ENCODE assay signal across 8 cellular contexts in genomic region chr1:201828820-201829774, GRCh38. TPM values are rescaled to one million over a fixed set of nuclear protein-coding genes. Genes with fewer than 3 reads are reported as not detected.
DNase-seq lines count a peak whose midpoint lies in the region; ATAC-seq and TF ChIP-seq lines count a peak whose summit lies in the region.

Gene IPO9, plus strand, starts transcription at chr1:201829157. Its CDS starts 53 bp downstream, at chr1:201829210.

- H3K4me3 ChIP-seq in esophagus (ENCODE audit: low read depth in 1 of 2, low read length in 2 of 2) (peak within 1 kb of the TSS; percentile 78 to 100), mucosa of stomach (ENCODE audit: low read length) (peak within 1 kb of the TSS; percentile 81)

- no peaks in the 10 kb centered on the region for H3K27me3 Mint-ChIP-seq in activated T-cell treated with anti-CD3 and anti-CD28 coated beads, Interleukin-2, amount 50 U/mL, for 24 hours

- peak within 1 kb of the TSS; percentile 89 to 95 for H3K27ac ChIP-seq in esophagus (ENCODE audit: low read depth in 2 of 2, low read length in 1 of 2)

- WGBS in esophagus, 2 donors = 1% methylated on average over 47 to 58 of the region's 58 CpGs

- in situ Hi-C loops in KBM-7 (cut with MboI; ENCODE audit: low pct_unique_long_range_greater_than_20kb, low sequenced_read_pairs) = no loop called here

- H3K36me3 Mint-ChIP-seq in activated T-cell treated with anti-CD3 and anti-CD28 coated beads, Interleukin-2, amount 50 U/mL, for 24 hours (ENCODE audit: low read depth) = peaks cover 31% of the 10 kb centered on the region

- peak within 1 kb of the TSS; percentile 99 for H3K4me3 Mint-ChIP-seq in activated T-cell treated with anti-CD3 and anti-CD28 coated beads, Interleukin-2, amount 50 U/mL, for 24 hours

- H3K27ac Mint-ChIP-seq in activated T-cell treated with anti-CD3 and anti-CD28 coated beads, Interleukin-2, amount 50 U/mL, for 24 hours = peak within 1 kb of the TSS; percentile 98

- H3K36me3 ChIP-seq in esophagus (ENCODE audit: control insufficient read depth in 2 of 2, insufficient read depth in 2 of 2, low read length in 1 of 2) (no peaks in the 10 kb centered on the region), mucosa of stomach (ENCODE audit: control insufficient read depth, insufficient read depth, low read length) (no peaks in the 10 kb centered on the region)

- H3K4me1 ChIP-seq in esophagus (ENCODE audit: control insufficient read depth in 2 of 2, insufficient read depth in 2 of 2, low read length in 1 of 2) = no peaks in the 10 kb centered on the region
- H3K4me1 ChIP-seq in mucosa of stomach (ENCODE audit: control insufficient read depth, insufficient read depth, low read length) = peaks cover 4% of the 10 kb centered on the region

- peak; percentile 88 for ATAC-seq in GM21619 (IDR thresholded peaks at IDR 0.05; ENCODE audit: unreplicated experiment)

- peak within 1 kb of the TSS; percentile 95 for H3K9ac ChIP-seq in mucosa of stomach (ENCODE audit: low read length)

- peaks cover 44% of the 10 kb centered on the region for H3K4me1 Mint-ChIP-seq in activated T-cell treated with anti-CD3 and anti-CD28 coated beads, Interleukin-2, amount 50 U/mL, for 24 hours (ENCODE audit: low read depth)

- peak; percentile 90 for DNase-seq in DMS53 treated with DMSO at 0.1 percent for 48 hours (lab: John Stamatoyannopoulos, UW; ENCODE audit: unreplicated experiment)
- peak; percentile 96 for DNase-seq in KBM-7
- peak; percentile 98 for DNase-seq in activated T-cell treated with anti-CD3 and anti-CD28 coated beads, Interleukin-2, amount 50 U/mL, for 24 hours
- DNase-seq in stimulated activated CD8-positive, alpha-beta memory T cell treated with anti-CD3 and anti-CD28 coated beads, Interleukin-4, amount 100 ng/mL, for 48 hours = peak; percentile 99

- H3K27me3 ChIP-seq in esophagus (ENCODE audit: control insufficient read depth in 1 of 2, insufficient read depth in 2 of 2, low read length in 2 of 2) (no peaks in the 10 kb centered on the region), mucosa of stomach (ENCODE audit: control insufficient read depth, insufficient read depth, low read length) (no peaks in the 10 kb centered on the region)

- H3K9me3 ChIP-seq in esophagus (ENCODE audit: control insufficient read depth in 2 of 2, insufficient read depth in 1 of 2, low read depth in 1 of 2, low read length in 1 of 2) (no peaks in the 10 kb centered on the region), mucosa of stomach (ENCODE audit: control insufficient read depth, low read length) (no peaks in the 10 kb centered on the region)

- H3K9me3 Mint-ChIP-seq in activated T-cell treated with anti-CD3 and anti-CD28 coated beads, Interleukin-2, amount 50 U/mL, for 24 hours = no peaks in the 10 kb centered on the region

TF ChIP-seq in PFSK-1, 5 proteins besides CTCF, POLR2A, EP300 and RAD21:
- TF ChIP-seq FOXP2 (optimal IDR thresholded peaks at IDR 0.05; ENCODE audit: borderline replicate concordance, extremely low read depth, extremely low read length, insufficient read depth) = no peak
- peak in 1 of 2 experiments; percentile 38; a peak in 1 of 4 replicates for TF ChIP-seq REST (IDR thresholded peaks at IDR 0.05; ENCODE audit: insufficient read depth in 1 of 2, low read depth in 2 of 2, low read length in 2 of 2)
- peak; percentile 74 for TF ChIP-seq POLR2AphosphoS5 (IDR thresholded peaks at IDR 0.05; ENCODE audit: low read depth, low read length)
- TF ChIP-seq TAF1 (IDR thresholded peaks at IDR 0.05; ENCODE audit: borderline replicate concordance, insufficient read depth, low read length) = peak; percentile 77; the same call in 1 of the 2 replicates
- TF ChIP-seq SIN3A (IDR thresholded peaks at IDR 0.05; ENCODE audit: borderline replicate concordance, insufficient read depth, low read length) = peak; percentile 33; the same call in 1 of the 2 replicates

RNA-seq across cellular contexts. Expression of gene IPO9, which starts in this region (rescaled TPM):
- polyA plus RNA-seq in PFSK-1 (2012; ENCODE audit: insufficient read length, low read depth) = 43.9 TPM
- 10 to 100 TPM; 11.2 to 11.5 TPM for polyA plus RNA-seq in esophagus

Comparison
In these comparisons a context has a peak if more than half of its experiments do, and no peak if none do; other contexts are left out.
1. Peak in every context shown above with its lines: DNase-seq, ATAC-seq, H3K4me3 ChIP-seq and H3K27ac ChIP-seq.